Comparison of ENCODE assay signal across 10 cellular contexts in the genomic region with DNA sequence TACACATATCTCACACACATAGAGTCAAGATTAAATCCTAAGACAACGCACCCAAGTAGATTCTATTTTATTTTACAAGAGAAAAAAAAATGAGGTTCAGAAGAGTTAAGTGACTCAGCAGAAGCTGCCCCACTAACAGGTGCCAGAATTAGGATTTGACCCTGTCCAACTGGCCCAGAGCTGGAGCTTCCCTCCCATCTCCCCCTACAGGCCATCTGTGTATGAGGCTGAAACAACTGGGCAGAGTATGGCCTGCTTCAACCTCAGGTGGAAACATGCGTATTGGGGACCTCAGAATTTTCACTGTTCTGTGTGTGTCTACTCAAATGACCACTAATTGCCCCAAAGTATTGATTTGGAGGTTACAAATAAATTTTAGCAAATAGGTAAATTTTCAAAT. TPM values are rescaled to one million over a fixed set of nuclear protein-coding genes. Genes with fewer than 3 reads are reported as not detected.
DNase-seq lines count a peak whose midpoint lies in the region; ATAC-seq, FAIRE-seq and TF ChIP-seq lines count a peak whose summit lies in the region.
"Had no signal": no experiment of that assay in that cellular context is flagged by ENCODE, and none has a peak within 500 bp of the region (broad histone marks: within the 10 kb centered on the region; RNA-seq: fewer than 3 reads in every experiment).

No MANE protein-coding gene starts in this region.

- peak; percentile 40 for ATAC-seq in foreskin keratinocyte

- TF ChIP-seq CTCF in 22Rv1 (IDR thresholded peaks at IDR 0.05) (peak; percentile 73), GM12873 (IDR thresholded peaks at IDR 0.05; ENCODE audit: insufficient read depth, low read depth, low read length, missing control alignments) (peak; percentile 58), foreskin keratinocyte (conservative IDR thresholded peaks at IDR 0.05) (peak; percentile 48), coronary artery (IDR thresholded peaks at IDR 0.05) (no peak)

- no peak for FAIRE-seq in frontal cortex (lab: Jason Lieb, UNC)
- FAIRE-seq: D721Med had no signal

- H3K4me1 ChIP-seq in foreskin keratinocyte = no peaks in the 10 kb centered on the region

- no peak overlapping the region for H3K4me3 ChIP-seq in coronary artery

- DNase-seq in RPMI8226 (peak; percentile 59), foreskin keratinocyte (no peak), NCI-H510A treated with DMSO at 0.1 percent for 48 hours (lab: John Stamatoyannopoulos, UW) (no peak), frontal cortex (ENCODE audit: low spot score in 2 of 2) (no peak), head of caudate nucleus (no peak), coronary artery (ENCODE audit: low spot score) (no peak)
- DNase-seq: stimulated activated CD4-positive, alpha-beta T cell treated with anti-CD3 and anti-CD28 coated beads, Interleukin-1b, Interleukin-23, amount 100 ng/mL, for 48 hours had no signal

- no peaks in the 10 kb centered on the region for H3K27me3 ChIP-seq in foreskin keratinocyte

- intact Hi-C loops in head of caudate nucleus (cut with DNase I) = no loop called here

- H3K27ac ChIP-seq in 22Rv1 = no peak overlapping the region
- H3K27ac ChIP-seq in foreskin keratinocyte = no peak overlapping the region
- no peak overlapping the region for H3K27ac ChIP-seq in coronary artery

RNA-seq across cellular contexts. Expression of a gene that starts 29.9 kb away (rescaled TPM):
- 105 and 113 TPM in 2 replicates for total RNA-seq in foreskin keratinocyte
- polyA plus RNA-seq in foreskin keratinocyte = 129 and 149 TPM in 2 replicates
- 27.3 TPM for total RNA-seq in frontal cortex
